ENCODE assay signal across 8 cellular contexts in the genomic region with DNA sequence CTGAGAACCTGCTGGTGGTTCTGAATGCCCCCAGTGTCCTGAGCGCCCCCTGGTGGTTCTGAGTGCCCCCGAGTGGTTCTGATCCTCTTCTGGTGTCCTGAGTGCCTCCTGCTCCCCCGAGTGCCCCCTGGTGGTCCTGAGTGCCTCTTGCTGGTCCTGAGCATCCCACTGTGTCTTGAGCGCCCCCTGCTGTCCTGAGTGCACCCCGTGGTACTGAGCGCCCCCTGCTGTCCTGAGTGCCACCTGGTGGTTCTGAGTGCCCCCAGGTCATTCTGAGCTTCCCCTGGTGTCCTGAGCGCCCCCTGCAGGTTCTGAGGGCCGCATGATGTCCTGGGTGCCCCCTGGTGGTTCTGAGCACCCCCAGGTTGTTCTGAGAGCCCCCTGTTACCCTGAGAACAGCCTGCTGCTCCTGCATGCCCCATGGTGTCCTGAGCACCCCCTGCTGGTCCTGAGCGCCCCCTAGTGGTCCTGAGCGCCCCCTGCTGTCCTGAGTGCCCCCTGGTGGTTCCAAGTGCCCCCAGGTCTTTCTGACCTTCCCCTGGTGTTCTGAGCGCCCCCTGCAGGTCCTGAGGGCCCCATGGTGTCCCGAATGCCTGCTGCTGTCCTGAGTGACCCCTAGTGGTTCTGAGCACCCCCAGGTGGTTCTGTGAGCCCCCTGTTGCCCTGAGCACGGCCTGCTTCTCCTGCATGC.
DNase-seq lines count a peak whose midpoint lies in the region; ATAC-seq lines count a peak whose summit lies in the region.

No MANE protein-coding gene starts in this region.

- no peak overlapping the region for H3K4me3 Mint-ChIP-seq in effector memory CD8-positive, alpha-beta T cell

- H3K4me1 Mint-ChIP-seq in effector memory CD8-positive, alpha-beta T cell (ENCODE audit: low read depth in 2 of 2), result peaks cover 12 to 15% of the 10 kb centered on the region in 2 donors

- H3K9me3 Mint-ChIP-seq in effector memory CD8-positive, alpha-beta T cell, result no peaks in the 10 kb centered on the region

- peak overlapping the region in 1 of 2 donors; percentile 29 for H3K27ac Mint-ChIP-seq in effector memory CD8-positive, alpha-beta T cell

- DNase-seq in AML-193 (lab: John Stamatoyannopoulos, UW) (peak; percentile 10 to 13), GF-D8 (lab: John Stamatoyannopoulos, UW) (no peak), SHP77 treated with DMSO at 0.1 percent for 48 hours (lab: John Stamatoyannopoulos, UW) (no peak)
- DNase-seq in activated CD4-positive, CD25-positive, alpha-beta regulatory T cell (lab: John Stamatoyannopoulos, UW), result peak in 3 of 4 experiments; percentile 15 to 50 (median 41)
- DNase-seq in effector memory CD8-positive, alpha-beta T cell, result peak; percentile 46 to 59 (median 46)
- DNase-seq in stimulated activated CD4-positive, alpha-beta T cell treated with anti-CD3 and anti-CD28 coated beads, TNF-alpha, amount 100 ng/mL, for 24 hours (ENCODE audit: low read depth in 3 of 3), result peak; percentile 42 to 81 (median 45)

- no peaks in the 10 kb centered on the region for H3K36me3 Mint-ChIP-seq in effector memory CD8-positive, alpha-beta T cell (ENCODE audit: insufficient read depth)

- ATAC-seq in GM19025 (IDR thresholded peaks at IDR 0.05; ENCODE audit: low read depth, unreplicated experiment), result peak; percentile 71
- ATAC-seq in HG03159 (IDR thresholded peaks at IDR 0.05; ENCODE audit: unreplicated experiment), result peak; percentile 74
- ATAC-seq in effector memory CD8-positive, alpha-beta T cell (replicated peaks), result peak; percentile 51

- H3K27me3 Mint-ChIP-seq in effector memory CD8-positive, alpha-beta T cell, result peaks cover 0 to 6% of the 10 kb centered on the region in 2 donors

Comparison
In these comparisons a context has a peak if more than half of its experiments do, and no peak if none do; other contexts are left out.
1. DNase-seq: peak in AML-193 (2 of 2), activated CD4-positive, CD25-positive, alpha-beta regulatory T cell (3 of 4), effector memory CD8-positive, alpha-beta T cell (3 of 3) and stimulated activated CD4-positive, alpha-beta T cell treated with anti-CD3 and anti-CD28 coated beads, TNF-alpha, amount 100 ng/mL, for 24 hours (3 of 3); none in GF-D8 (single experiment) and SHP77 treated with DMSO at 0.1 percent for 48 hours (single experiment).
2. Peak in every context shown above with its lines, with median percentiles within 50 percentile points of each other: ATAC-seq.